In genomic region chr1:155895617-155896016, GRCh38 we compare ENCODE assay signal across 14 cellular contexts. TPM values are rescaled to one million over a fixed set of nuclear protein-coding genes. Genes with fewer than 3 reads are reported as not detected.
DNase-seq lines count a peak whose midpoint lies in the region; ATAC-seq, FAIRE-seq and TF ChIP-seq lines count a peak whose summit lies in the region.
"Not testable (repeated sequence)": the region's sequence is repeated elsewhere in the genome, so short reads cannot be mapped to it uniquely, and the experiment has no call there.
"Had no signal": no experiment of that assay in that cellular context is flagged by ENCODE, and none has a peak within 500 bp of the region (broad histone marks: within the 10 kb centered on the region; RNA-seq: fewer than 3 reads in every experiment).

No MANE protein-coding gene starts in this region.

- not testable (repeated sequence) for H3K27me3 ChIP-seq in ascending aorta; endothelial cell of umbilical vein (ENCODE audit: control insufficient read depth in 2 of 2, insufficient read depth in 2 of 2, low read length in 2 of 2); HepG2 (ENCODE audit: control insufficient read depth in 1 of 2, insufficient read depth in 2 of 2, low read length in 2 of 2)

- CTCF ChIA-PET in HEK293 (lab: Yijun Ruan, JAX) (interaction anchor here (0.5 to 1.0 kb wide), 4 partner anchors 13 to 171 kb away, joined by 3 to 5 read pairs (median 3); no protein-coding TSS in a partner anchor), RWPE1 (lab: Yijun Ruan, JAX) (interaction anchor here (0.5 to 0.7 kb wide), 3 partner anchors 8 to 23 kb away, joined by 3 to 4 read pairs (median 3); no protein-coding TSS in a partner anchor), endothelial cell of umbilical vein (lab: Charles Lee) (interaction anchor here (1.3 kb wide), 1 partner anchor 14 kb away, joined by 4 read pairs; no protein-coding TSS in a partner anchor)
- CTCF ChIA-PET in HepG2 (lab: Yijun Ruan, JAX; ENCODE audit: low intra/inter-chr PET ratio, low total read pairs) = not testable (repeated sequence)

- dilution Hi-C loops in endothelial cell of umbilical vein (cut with MboI; ENCODE audit: extremely low pct_ligation_motif_present, low sequenced_read_pairs) = not testable (repeated sequence)

- not testable (repeated sequence) for H3K9ac ChIP-seq in endothelial cell of umbilical vein (replicated peaks; ENCODE audit: extremely low read depth, insufficient read depth, low read length); HepG2 (ENCODE audit: insufficient read depth, low read depth, low read length)

- H3K79me2 ChIP-seq in endothelial cell of umbilical vein (ENCODE audit: control insufficient read depth, insufficient read depth, low read length); HepG2 (ENCODE audit: insufficient read depth, low read length): not testable (repeated sequence)

- not testable (repeated sequence) for BruUV-seq in endothelial cell of umbilical vein (replicated peaks; lab: Mats Ljungman, UMichigan); HepG2 (replicated peaks; lab: Mats Ljungman, UMichigan)

- H3K27ac ChIP-seq in HEK293 (ENCODE audit: extremely low read depth, low read depth, low read length); endothelial cell of umbilical vein (ENCODE audit: insufficient read depth, low read depth, low read length); HepG2 (ENCODE audit: extremely low read length, insufficient read depth, low read length): not testable (repeated sequence)
- H3K27ac ChIP-seq in RWPE1 = peak overlapping the region; percentile 38; the same call in 1 of the 2 replicates
- H3K27ac ChIP-seq in ascending aorta = peak overlapping the region; percentile 50 to 88

- not testable (repeated sequence) for DNase-seq in RWPE1 (ENCODE audit: low spot score); ascending aorta (ENCODE audit: low spot score in 2 of 2); endothelial cell of umbilical vein (ENCODE audit: low read depth, low spot score); HepG2 (ENCODE audit: low spot score)

- H2AFZ ChIP-seq in endothelial cell of umbilical vein (ENCODE audit: low read depth, low read length); HepG2 (ENCODE audit: low read length): not testable (repeated sequence)

- H3K4me3 ChIP-seq in HEK293 (ENCODE audit: low read depth, low read length); ascending aorta; endothelial cell of umbilical vein (replicated peaks in 1 of 3; ENCODE audit: insufficient read depth in 1 of 3, low read depth in 1 of 3, low read length in 3 of 3); HepG2 (replicated peaks in 1 of 3; ENCODE audit: insufficient read depth in 1 of 3, low read depth in 2 of 3, low read length in 3 of 3): not testable (repeated sequence)

- H4K20me1 ChIP-seq in endothelial cell of umbilical vein (replicated peaks; ENCODE audit: control insufficient read depth, extremely low read depth, insufficient read depth, low read length); HepG2 (ENCODE audit: insufficient read depth, low read length): not testable (repeated sequence)

- ATAC-seq in HepG2 = not testable (repeated sequence)

- POLR2A ChIA-PET in HEK293 (lab: Yijun Ruan, JAX) (interaction anchor here (0.7 kb wide), 1 partner anchor 25 kb away, joined by 3 read pairs; no protein-coding TSS in a partner anchor), endothelial cell of umbilical vein (lab: Charles Lee) (interaction anchor here (0.7 kb wide), 1 partner anchor 89 kb away, joined by 4 read pairs; no protein-coding TSS in a partner anchor)
- POLR2A ChIA-PET in RWPE1 (lab: Yijun Ruan, JAX; ENCODE audit: low non-redundant PET); HepG2 (lab: Yijun Ruan, JAX): not testable (repeated sequence)

- not testable (repeated sequence) for H3K9me1 ChIP-seq in endothelial cell of umbilical vein (replicated peaks; ENCODE audit: control insufficient read depth, extremely low read depth, insufficient read depth, low read length)

- TF ChIP-seq POLR2A in endothelial cell of umbilical vein (IDR thresholded peaks at IDR 0.05; ENCODE audit: low read depth, low read length); HepG2 (IDR thresholded peaks at IDR 0.05; ENCODE audit: insufficient read depth in 1 of 2, low read depth in 2 of 2, low read length in 2 of 2): not testable (repeated sequence)

- in situ Hi-C loops in HepG2 (cut with HindIII; ENCODE audit: extremely low pct_ligation_motif_present, low pct_unique_long_range_greater_than_20kb) = not testable (repeated sequence)

- intact Hi-C loops in ascending aorta (cut with DNase I) (loop anchor here (2.0 kb wide), 1 partner anchor 15 kb away; the partner anchor contains the start of gene RIT1), HepG2 (cut with micrococcal nuclease; ENCODE audit: unreplicated experiment) (loop anchor here (10.0 kb wide), 1 partner anchor 1519 kb away; no protein-coding TSS in a partner anchor)
- intact Hi-C loops in endothelial cell of umbilical vein (cut with micrococcal nuclease) = not testable (repeated sequence)

- TF ChIP-seq RAD21 in HepG2 (CRISPR knock-in tag; IDR thresholded peaks at IDR 0.05) = not testable (repeated sequence)

- TF ChIP-seq EP300 in HepG2 (IDR thresholded peaks at IDR 0.05; ENCODE audit: low read depth in 2 of 2, low read length in 2 of 2); HepG2 (CRISPR knock-in tag; IDR thresholded peaks at IDR 0.05; ENCODE audit: borderline replicate concordance): not testable (repeated sequence)

- not testable (repeated sequence) for H3K4me2 ChIP-seq in endothelial cell of umbilical vein (ENCODE audit: insufficient read depth, low read length); HepG2 (ENCODE audit: low read depth, low read length)

- H3K9me3 ChIP-seq in HEK293 (ENCODE audit: control insufficient read depth, insufficient read depth, low read depth, low read length); ascending aorta; endothelial cell of umbilical vein (replicated peaks; ENCODE audit: control insufficient read depth, insufficient read depth, low read length); HepG2 (ENCODE audit: low read length): not testable (repeated sequence)

- H3K4me1 ChIP-seq in HEK293 (ENCODE audit: control insufficient read depth, insufficient read depth, low read length) = not testable (repeated sequence)
- peaks cover 0 to 18% of the 10 kb centered on the region in 2 donors for H3K4me1 ChIP-seq in ascending aorta
- H3K4me1 ChIP-seq in endothelial cell of umbilical vein (ENCODE audit: control insufficient read depth, extremely low read depth, insufficient read depth, low read length) = peaks cover 24% of the 10 kb centered on the region
- peaks cover 25% of the 10 kb centered on the region for H3K4me1 ChIP-seq in HepG2 (ENCODE audit: insufficient read depth, low read length)

- H3K36me3 ChIP-seq in HEK293 (ENCODE audit: control insufficient read depth in 2 of 2, insufficient read depth in 1 of 2, low read length in 2 of 2) = peaks cover 17 to 43% of the 10 kb centered on the region in 2 experiments
- peaks cover 39 to 45% of the 10 kb centered on the region in 2 donors for H3K36me3 ChIP-seq in ascending aorta
- H3K36me3 ChIP-seq in endothelial cell of umbilical vein (ENCODE audit: control insufficient read depth in 2 of 2, extremely low read depth in 1 of 2, insufficient read depth in 2 of 2, low read length in 2 of 2) = peaks cover 13 to 25% of the 10 kb centered on the region in 2 experiments
- peaks cover 8 to 11% of the 10 kb centered on the region in 2 experiments; a peak in 4 of 5 replicates for H3K36me3 ChIP-seq in HepG2 (replicated peaks in 1 of 2; ENCODE audit: control insufficient read depth in 1 of 2, insufficient read depth in 2 of 2, low read length in 2 of 2)

- FAIRE-seq in endothelial cell of umbilical vein (lab: Jason Lieb, UNC) = peak; percentile 61
- not testable (repeated sequence) for FAIRE-seq in HepG2 (lab: Jason Lieb, UNC)

- TF ChIP-seq CTCF in HEK293 (tag by site-specific recombination; IDR thresholded peaks at IDR 0.05); RWPE1 (conservative IDR thresholded peaks at IDR 0.05; ENCODE audit: low read depth); ascending aorta (IDR thresholded peaks at IDR 0.05); endothelial cell of umbilical vein (IDR thresholded peaks at IDR 0.05; ENCODE audit: extremely low read depth in 1 of 2, insufficient read depth in 1 of 2, low read depth in 1 of 2, low read length in 2 of 2); HepG2 (CRISPR knock-in tag; IDR thresholded peaks at IDR 0.05): not testable (repeated sequence)

- WGBS in HepG2 (ENCODE audit: low lambda C conversion rate) = 94% methylated on average over 6 of the region's 6 CpGs

RNA-seq across cellular contexts. Expression of gene RIT1, which starts 15.5 kb away (rescaled TPM):
- total RNA-seq in ascending aorta = 17.1 TPM
- 46.4 and 47.8 TPM in 2 replicates for total RNA-seq in endothelial cell of umbilical vein
- polyA plus RNA-seq in endothelial cell of umbilical vein = 52.0 and 65.5 TPM in 2 replicates
- polyA plus RNA-seq in endothelial cell of umbilical vein (2011; cell fraction: cytosol; rRNA removed) = 56.2 and 62.6 TPM in 2 replicates
- polyA plus RNA-seq in endothelial cell of umbilical vein (2011; cell fraction: nucleus; rRNA removed) = 41.7 and 45.6 TPM in 2 replicates
- polyA plus RNA-seq in endothelial cell of umbilical vein (2012) = 36.1 and 37.2 TPM in 2 replicates
- polyA minus RNA-seq in endothelial cell of umbilical vein = 79.4 and 130 TPM in 2 replicates
- 15.1 TPM for polyA minus RNA-seq in endothelial cell of umbilical vein (2011; cell fraction: cytosol; rRNA and poly(A)+ RNA removed)
- polyA minus RNA-seq in endothelial cell of umbilical vein (2011; cell fraction: nucleus; rRNA and poly(A)+ RNA removed) = 21.7 and 35.0 TPM in 2 replicates
- total RNA-seq in HepG2 (2016; rRNA removed; fragmentation: Illumina TruSeq; extraction: Trizol) = 12.2 and 15.9 TPM in 2 replicates
- total RNA-seq in HepG2 (2016; cell fraction: cytosol; rRNA removed; fragmentation: Illumina TruSeq; extraction: Trizol; ENCODE audit: low read depth) = 1.8 and 2.7 TPM in 2 replicates
- total RNA-seq in HepG2 (2016; cell fraction: insoluble cytoplasmic fraction; rRNA removed; fragmentation: Illumina TruSeq; extraction: Trizol) = 12.0 and 18.3 TPM in 2 replicates
- 3.7 and 5.0 TPM in 2 replicates for total RNA-seq in HepG2 (2016; cell fraction: membrane; rRNA removed; fragmentation: Illumina TruSeq; extraction: Trizol)
- total RNA-seq in HepG2 (2016; cell fraction: nucleus; rRNA removed; fragmentation: Illumina TruSeq; extraction: Trizol) = 5.1 and 6.9 TPM in 2 replicates
- 29.3 and 32.2 TPM in 2 replicates for polyA plus RNA-seq in HepG2 (2011; rRNA removed)
- 27.0 and 36.8 TPM in 2 replicates for polyA plus RNA-seq in HepG2 (2011; cell fraction: cytosol; rRNA removed)
- polyA plus RNA-seq in HepG2 (2011; cell fraction: nucleus; rRNA removed) = 10.2 and 15.6 TPM in 2 replicates
- polyA plus RNA-seq in HepG2 (2012) = 14.8 and 19.9 TPM in 2 replicates
- 1.3 and 1.4 TPM in 2 replicates for polyA plus RNA-seq in HepG2 (2016; cell fraction: cytosol; fragmentation: Illumina TruSeq; extraction: Trizol; ENCODE audit: low read depth)
- 12.1 and 13.9 TPM in 2 replicates for polyA plus RNA-seq in HepG2 (2016; cell fraction: insoluble cytoplasmic fraction; fragmentation: Illumina TruSeq; extraction: Trizol; ENCODE audit: low read depth)
- 1.8 and 2.0 TPM in 2 replicates for polyA plus RNA-seq in HepG2 (2016; cell fraction: membrane; fragmentation: Illumina TruSeq; extraction: Trizol; ENCODE audit: low read depth)
- 13.6 and 15.1 TPM in 2 replicates for polyA plus RNA-seq in HepG2 (2016; cell fraction: nucleus; fragmentation: Illumina TruSeq; extraction: Trizol; ENCODE audit: insufficient read depth, low read depth)
- polyA minus RNA-seq in HepG2 (2011; rRNA and poly(A)+ RNA removed; ENCODE audit: low replicate concordance) = 23.7 and 26.0 TPM in 2 replicates
- polyA minus RNA-seq in HepG2 (2011; cell fraction: cytosol; rRNA and poly(A)+ RNA removed) = 16.1 and 17.4 TPM in 2 replicates
- polyA minus RNA-seq in HepG2 (2011; cell fraction: nucleus; rRNA and poly(A)+ RNA removed) = 11.6 and 20.5 TPM in 2 replicates

RNA-seq across cellular contexts. Expression of gene SYT11, which starts 36.2 kb away (rescaled TPM):
- total RNA-seq in ascending aorta (17.7 TPM), endothelial cell of umbilical vein (33.7 and 36.5 TPM in 2 replicates), HepG2 (2016; rRNA removed; fragmentation: Illumina TruSeq; extraction: Trizol) (0.08 and 0.22 TPM in 2 replicates)
- polyA plus RNA-seq in endothelial cell of umbilical vein (27.6 and 28.2 TPM in 2 replicates), HepG2 (2011; rRNA removed) (0.59 and 0.64 TPM in 2 replicates)
- polyA plus RNA-seq in endothelial cell of umbilical vein (2011; cell fraction: cytosol; rRNA removed) = 24.2 and 26.2 TPM in 2 replicates
- polyA plus RNA-seq in endothelial cell of umbilical vein (2011; cell fraction: nucleus; rRNA removed) = 18.3 and 18.5 TPM in 2 replicates
- 28.6 and 33.6 TPM in 2 replicates for polyA plus RNA-seq in endothelial cell of umbilical vein (2012)
- 71.3 and 78.1 TPM in 2 replicates for polyA minus RNA-seq in endothelial cell of umbilical vein
- polyA minus RNA-seq in endothelial cell of umbilical vein (2011; cell fraction: cytosol; rRNA and poly(A)+ RNA removed) = 0.20 TPM
- 16.8 and 20.6 TPM in 2 replicates for polyA minus RNA-seq in endothelial cell of umbilical vein (2011; cell fraction: nucleus; rRNA and poly(A)+ RNA removed)
- not detected in 2 replicates for total RNA-seq in HepG2 (2016; cell fraction: cytosol; rRNA removed; fragmentation: Illumina TruSeq; extraction: Trizol; ENCODE audit: low read depth)
- 0.06 and 0.13 TPM in 2 replicates for total RNA-seq in HepG2 (2016; cell fraction: insoluble cytoplasmic fraction; rRNA removed; fragmentation: Illumina TruSeq; extraction: Trizol)
- total RNA-seq in HepG2 (2016; cell fraction: membrane; rRNA removed; fragmentation: Illumina TruSeq; extraction: Trizol) = 0.03 and 0.09 TPM in 2 replicates
- 0.22 and 0.25 TPM in 2 replicates for total RNA-seq in HepG2 (2016; cell fraction: nucleus; rRNA removed; fragmentation: Illumina TruSeq; extraction: Trizol)
- 0.35 and 0.59 TPM in 2 replicates for polyA plus RNA-seq in HepG2 (2011; cell fraction: cytosol; rRNA removed)
- polyA plus RNA-seq in HepG2 (2011; cell fraction: nucleus; rRNA removed) = 0.26 and 0.29 TPM in 2 replicates
- 0.64 and 1.0 TPM in 2 replicates for polyA plus RNA-seq in HepG2 (2012)
- 0.02 TPM in 1 of 2 replicates, not detected in the other for polyA plus RNA-seq in HepG2 (2016; cell fraction: cytosol; fragmentation: Illumina TruSeq; extraction: Trizol; ENCODE audit: low read depth)
- 0.04 and 0.08 TPM in 2 replicates for polyA plus RNA-seq in HepG2 (2016; cell fraction: insoluble cytoplasmic fraction; fragmentation: Illumina TruSeq; extraction: Trizol; ENCODE audit: low read depth)
- 0.06 TPM in 1 of 2 replicates, not detected in the other for polyA plus RNA-seq in HepG2 (2016; cell fraction: membrane; fragmentation: Illumina TruSeq; extraction: Trizol; ENCODE audit: low read depth)
- polyA plus RNA-seq in HepG2 (2016; cell fraction: nucleus; fragmentation: Illumina TruSeq; extraction: Trizol; ENCODE audit: insufficient read depth, low read depth) = 0.08 and 0.21 TPM in 2 replicates
- polyA minus RNA-seq in HepG2 (2011; rRNA and poly(A)+ RNA removed; ENCODE audit: low replicate concordance) = 0.44 and 1.3 TPM in 2 replicates
- polyA minus RNA-seq in HepG2 (2011; cell fraction: cytosol; rRNA and poly(A)+ RNA removed) = 0.44 and 0.69 TPM in 2 replicates
- 0.39 and 0.75 TPM in 2 replicates for polyA minus RNA-seq in HepG2 (2011; cell fraction: nucleus; rRNA and poly(A)+ RNA removed)

RNA-seq across cellular contexts. Expression of gene KHDC4, which starts 38.6 kb away (rescaled TPM):
- total RNA-seq in ascending aorta (101 TPM), endothelial cell of umbilical vein (54.1 and 55.6 TPM in 2 replicates), HepG2 (2016; rRNA removed; fragmentation: Illumina TruSeq; extraction: Trizol) (15.9 and 33.5 TPM in 2 replicates)
- polyA plus RNA-seq in endothelial cell of umbilical vein (47.9 and 48.6 TPM in 2 replicates), HepG2 (2011; rRNA removed) (74.5 and 92.0 TPM in 2 replicates)
- polyA plus RNA-seq in endothelial cell of umbilical vein (2011; cell fraction: cytosol; rRNA removed) = 22.4 and 25.5 TPM in 2 replicates
- 123 and 207 TPM in 2 replicates for polyA plus RNA-seq in endothelial cell of umbilical vein (2011; cell fraction: nucleus; rRNA removed)
- polyA plus RNA-seq in endothelial cell of umbilical vein (2012) = 19.8 and 29.0 TPM in 2 replicates
- polyA minus RNA-seq in endothelial cell of umbilical vein = 75.4 and 81.4 TPM in 2 replicates
- polyA minus RNA-seq in endothelial cell of umbilical vein (2011; cell fraction: cytosol; rRNA and poly(A)+ RNA removed) = 50.2 TPM
- polyA minus RNA-seq in endothelial cell of umbilical vein (2011; cell fraction: nucleus; rRNA and poly(A)+ RNA removed) = 68.0 and 96.9 TPM in 2 replicates
- total RNA-seq in HepG2 (2016; cell fraction: cytosol; rRNA removed; fragmentation: Illumina TruSeq; extraction: Trizol; ENCODE audit: low read depth) = 17.8 and 22.2 TPM in 2 replicates
- 17.1 and 30.7 TPM in 2 replicates for total RNA-seq in HepG2 (2016; cell fraction: insoluble cytoplasmic fraction; rRNA removed; fragmentation: Illumina TruSeq; extraction: Trizol)
- 16.0 and 18.2 TPM in 2 replicates for total RNA-seq in HepG2 (2016; cell fraction: membrane; rRNA removed; fragmentation: Illumina TruSeq; extraction: Trizol)
- total RNA-seq in HepG2 (2016; cell fraction: nucleus; rRNA removed; fragmentation: Illumina TruSeq; extraction: Trizol) = 51.8 and 57.5 TPM in 2 replicates
- 35.4 and 38.7 TPM in 2 replicates for polyA plus RNA-seq in HepG2 (2011; cell fraction: cytosol; rRNA removed)
- polyA plus RNA-seq in HepG2 (2011; cell fraction: nucleus; rRNA removed) = 126 and 134 TPM in 2 replicates
- polyA plus RNA-seq in HepG2 (2012) = 37.2 and 38.4 TPM in 2 replicates
- polyA plus RNA-seq in HepG2 (2016; cell fraction: cytosol; fragmentation: Illumina TruSeq; extraction: Trizol; ENCODE audit: low read depth) = 2.1 and 2.5 TPM in 2 replicates
- 14.7 and 16.3 TPM in 2 replicates for polyA plus RNA-seq in HepG2 (2016; cell fraction: insoluble cytoplasmic fraction; fragmentation: Illumina TruSeq; extraction: Trizol; ENCODE audit: low read depth)
- polyA plus RNA-seq in HepG2 (2016; cell fraction: membrane; fragmentation: Illumina TruSeq; extraction: Trizol; ENCODE audit: low read depth) = 4.2 and 4.7 TPM in 2 replicates
- 113 and 121 TPM in 2 replicates for polyA plus RNA-seq in HepG2 (2016; cell fraction: nucleus; fragmentation: Illumina TruSeq; extraction: Trizol; ENCODE audit: insufficient read depth, low read depth)
- 83.9 and 155 TPM in 2 replicates for polyA minus RNA-seq in HepG2 (2011; rRNA and poly(A)+ RNA removed; ENCODE audit: low replicate concordance)
- polyA minus RNA-seq in HepG2 (2011; cell fraction: cytosol; rRNA and poly(A)+ RNA removed) = 19.6 and 24.9 TPM in 2 replicates
- polyA minus RNA-seq in HepG2 (2011; cell fraction: nucleus; rRNA and poly(A)+ RNA removed) = 113 and 148 TPM in 2 replicates

RNA-seq across cellular contexts. Expression of gene GON4L, which starts 38.6 kb away (rescaled TPM):
- total RNA-seq in ascending aorta (19.9 TPM), endothelial cell of umbilical vein (58.7 and 60.4 TPM in 2 replicates), HepG2 (2016; rRNA removed; fragmentation: Illumina TruSeq; extraction: Trizol) (15.5 and 19.6 TPM in 2 replicates)
- polyA plus RNA-seq in endothelial cell of umbilical vein (29.5 and 30.5 TPM in 2 replicates), HepG2 (2011; rRNA removed) (14.6 and 15.0 TPM in 2 replicates)
- polyA plus RNA-seq in endothelial cell of umbilical vein (2011; cell fraction: cytosol; rRNA removed) = 17.6 and 17.9 TPM in 2 replicates
- 97.5 and 98.8 TPM in 2 replicates for polyA plus RNA-seq in endothelial cell of umbilical vein (2011; cell fraction: nucleus; rRNA removed)
- 20.2 and 26.1 TPM in 2 replicates for polyA plus RNA-seq in endothelial cell of umbilical vein (2012)
- 66.2 and 73.9 TPM in 2 replicates for polyA minus RNA-seq in endothelial cell of umbilical vein
- 17.1 TPM for polyA minus RNA-seq in endothelial cell of umbilical vein (2011; cell fraction: cytosol; rRNA and poly(A)+ RNA removed)
- 52.2 and 83.8 TPM in 2 replicates for polyA minus RNA-seq in endothelial cell of umbilical vein (2011; cell fraction: nucleus; rRNA and poly(A)+ RNA removed)
- 60.3 and 77.6 TPM in 2 replicates for total RNA-seq in HepG2 (2016; cell fraction: cytosol; rRNA removed; fragmentation: Illumina TruSeq; extraction: Trizol; ENCODE audit: low read depth)
- total RNA-seq in HepG2 (2016; cell fraction: insoluble cytoplasmic fraction; rRNA removed; fragmentation: Illumina TruSeq; extraction: Trizol) = 13.2 and 20.6 TPM in 2 replicates
- total RNA-seq in HepG2 (2016; cell fraction: membrane; rRNA removed; fragmentation: Illumina TruSeq; extraction: Trizol) = 21.7 and 23.0 TPM in 2 replicates
- total RNA-seq in HepG2 (2016; cell fraction: nucleus; rRNA removed; fragmentation: Illumina TruSeq; extraction: Trizol) = 39.3 and 40.1 TPM in 2 replicates
- polyA plus RNA-seq in HepG2 (2011; cell fraction: cytosol; rRNA removed) = 6.9 and 10.0 TPM in 2 replicates
- 30.4 and 31.3 TPM in 2 replicates for polyA plus RNA-seq in HepG2 (2011; cell fraction: nucleus; rRNA removed)
- polyA plus RNA-seq in HepG2 (2012) = 13.5 and 13.8 TPM in 2 replicates
- 2.0 and 2.4 TPM in 2 replicates for polyA plus RNA-seq in HepG2 (2016; cell fraction: cytosol; fragmentation: Illumina TruSeq; extraction: Trizol; ENCODE audit: low read depth)
- 5.8 and 9.2 TPM in 2 replicates for polyA plus RNA-seq in HepG2 (2016; cell fraction: insoluble cytoplasmic fraction; fragmentation: Illumina TruSeq; extraction: Trizol; ENCODE audit: low read depth)
- 2.8 and 3.0 TPM in 2 replicates for polyA plus RNA-seq in HepG2 (2016; cell fraction: membrane; fragmentation: Illumina TruSeq; extraction: Trizol; ENCODE audit: low read depth)
- 44.7 and 49.8 TPM in 2 replicates for polyA plus RNA-seq in HepG2 (2016; cell fraction: nucleus; fragmentation: Illumina TruSeq; extraction: Trizol; ENCODE audit: insufficient read depth, low read depth)
- polyA minus RNA-seq in HepG2 (2011; rRNA and poly(A)+ RNA removed; ENCODE audit: low replicate concordance) = 35.6 and 65.0 TPM in 2 replicates
- polyA minus RNA-seq in HepG2 (2011; cell fraction: cytosol; rRNA and poly(A)+ RNA removed) = 9.4 and 10.1 TPM in 2 replicates
- polyA minus RNA-seq in HepG2 (2011; cell fraction: nucleus; rRNA and poly(A)+ RNA removed) = 48.7 and 51.0 TPM in 2 replicates

RNA-seq across cellular contexts. Expression of gene RXFP4, which starts 45.8 kb away (rescaled TPM):
- total RNA-seq in ascending aorta (not detected), endothelial cell of umbilical vein (not detected in 2 replicates), HepG2 (2016; rRNA removed; fragmentation: Illumina TruSeq; extraction: Trizol) (0.38 TPM in 1 of 2 replicates, not detected in the other)
- polyA plus RNA-seq in endothelial cell of umbilical vein (not detected in 2 replicates), HepG2 (2011; rRNA removed) (1.4 and 1.9 TPM in 2 replicates)
- polyA plus RNA-seq in endothelial cell of umbilical vein (2011; cell fraction: cytosol; rRNA removed) = not detected in 2 replicates
- not detected in 2 replicates for polyA plus RNA-seq in endothelial cell of umbilical vein (2011; cell fraction: nucleus; rRNA removed)
- not detected in 2 replicates for polyA plus RNA-seq in endothelial cell of umbilical vein (2012)
- not detected in 2 replicates for polyA minus RNA-seq in endothelial cell of umbilical vein
- not detected for polyA minus RNA-seq in endothelial cell of umbilical vein (2011; cell fraction: cytosol; rRNA and poly(A)+ RNA removed)
- polyA minus RNA-seq in endothelial cell of umbilical vein (2011; cell fraction: nucleus; rRNA and poly(A)+ RNA removed) = 0.34 TPM in 1 of 2 replicates, not detected in the other
- not detected in 2 replicates for total RNA-seq in HepG2 (2016; cell fraction: cytosol; rRNA removed; fragmentation: Illumina TruSeq; extraction: Trizol; ENCODE audit: low read depth)
- 0.25 and 0.28 TPM in 2 replicates for total RNA-seq in HepG2 (2016; cell fraction: insoluble cytoplasmic fraction; rRNA removed; fragmentation: Illumina TruSeq; extraction: Trizol)
- not detected in 2 replicates for total RNA-seq in HepG2 (2016; cell fraction: membrane; rRNA removed; fragmentation: Illumina TruSeq; extraction: Trizol)
- 0.31 TPM in 1 of 2 replicates, not detected in the other for total RNA-seq in HepG2 (2016; cell fraction: nucleus; rRNA removed; fragmentation: Illumina TruSeq; extraction: Trizol)
- 1.3 and 2.1 TPM in 2 replicates for polyA plus RNA-seq in HepG2 (2011; cell fraction: cytosol; rRNA removed)
- polyA plus RNA-seq in HepG2 (2011; cell fraction: nucleus; rRNA removed) = 0.42 and 0.48 TPM in 2 replicates
- polyA plus RNA-seq in HepG2 (2012) = 0.48 and 0.72 TPM in 2 replicates
- 0.08 TPM in 1 of 2 replicates, not detected in the other for polyA plus RNA-seq in HepG2 (2016; cell fraction: cytosol; fragmentation: Illumina TruSeq; extraction: Trizol; ENCODE audit: low read depth)
- polyA plus RNA-seq in HepG2 (2016; cell fraction: insoluble cytoplasmic fraction; fragmentation: Illumina TruSeq; extraction: Trizol; ENCODE audit: low read depth) = not detected in 2 replicates
- not detected in 2 replicates for polyA plus RNA-seq in HepG2 (2016; cell fraction: membrane; fragmentation: Illumina TruSeq; extraction: Trizol; ENCODE audit: low read depth)
- polyA plus RNA-seq in HepG2 (2016; cell fraction: nucleus; fragmentation: Illumina TruSeq; extraction: Trizol; ENCODE audit: insufficient read depth, low read depth) = 0.64 and 0.79 TPM in 2 replicates
- polyA minus RNA-seq in HepG2 (2011; rRNA and poly(A)+ RNA removed; ENCODE audit: low replicate concordance) = 1.4 and 2.7 TPM in 2 replicates
- polyA minus RNA-seq in HepG2 (2011; cell fraction: cytosol; rRNA and poly(A)+ RNA removed) = 0.49 TPM in 1 of 2 replicates, not detected in the other
- polyA minus RNA-seq in HepG2 (2011; cell fraction: nucleus; rRNA and poly(A)+ RNA removed) = 0.39 and 1.1 TPM in 2 replicates
- total RNA-seq: A172; A673; B cell; Caco-2; CD4-positive, CD25-positive, alpha-beta regulatory T cell; CD8-positive, alpha-beta T cell; H1; H7 had no signal
- polyA plus RNA-seq: AG04450, H1 had no signal

Comparison
In these comparisons a context has a peak if more than half of its experiments do, and no peak if none do; other contexts are left out.
1. RNA of gene SYT11, which starts 36.2 kb away (total RNA-seq): 33.7 to 36.5 TPM in endothelial cell of umbilical vein and 17.7 TPM in ascending aorta (single experiment); 0.03 to 0.25 TPM in HepG2; every median in the first group is over 10 times any median in the second.